In genomic region chr20:51427625-51428291, GRCh38 we compare ENCODE assay signal across 16 cellular contexts.
DNase-seq lines count a peak whose midpoint lies in the region; ATAC-seq lines count a peak whose summit lies in the region.
"Had no signal": no experiment of that assay in that cellular context is flagged by ENCODE, and none has a peak within 500 bp of the region (broad histone marks: within the 10 kb centered on the region; RNA-seq: fewer than 3 reads in every experiment).

No MANE protein-coding gene starts in this region.

- CTCF ChIA-PET in activated naive CD4-positive, alpha-beta T cell treated with anti-CD3 and anti-CD28 coated beads for 36 hours (lab: Charles Lee) = no interaction called here

- H3K4me3 ChIP-seq in muscle layer of colon (ENCODE audit: low read depth in 1 of 2, low read length in 2 of 2) = peak overlapping the region in 1 of 2 donors; percentile 43
- H3K4me3 ChIP-seq in stomach smooth muscle (ENCODE audit: low read length in 2 of 2) = peak overlapping the region; percentile 29 to 44
- H3K4me3 ChIP-seq: esophagus squamous epithelium, left lung, Peyer's patch had no signal

- H3K27ac Mint-ChIP-seq in activated naive CD4-positive, alpha-beta T cell treated with anti-CD3 and anti-CD28 coated beads, Interleukin-2, amount 50 U/mL, for 72 hours = peak overlapping the region; percentile 29 to 36
- H3K27ac Mint-ChIP-seq in activated naive CD4-positive, alpha-beta T cell treated with anti-CD3 and anti-CD28 coated beads for 36 hours = no peak overlapping the region
- H3K27ac Mint-ChIP-seq in activated T-helper 2 cell treated with anti-CD3 and anti-CD28 coated beads, Interferon-gamma antibody, Interleukin-2, Interleukin-4, amounts not matched to agents 10 μg/mL and 5 μg/mL and 100 μg/mL, durations not matched to agents 14 hours and 24 hours and 36 hours = peak overlapping the region; percentile 51

- no peak for ATAC-seq in activated naive CD4-positive, alpha-beta T cell treated with anti-CD3 and anti-CD28 coated beads, Interleukin-2, amount 50 U/mL, for 72 hours
- ATAC-seq in GM21529 (IDR thresholded peaks at IDR 0.05; ENCODE audit: unreplicated experiment) (no peak), GM18511 (IDR thresholded peaks at IDR 0.05; ENCODE audit: unreplicated experiment) (no peak)

- intact Hi-C loops in activated naive CD4-positive, alpha-beta T cell treated with anti-CD3 and anti-CD28 coated beads for 36 hours (cut with micrococcal nuclease) = no loop called here
- intact Hi-C loops in activated T-helper 2 cell treated with anti-CD3 and anti-CD28 coated beads, Interferon-gamma antibody, Interleukin-2, Interleukin-4, amounts not matched to agents 10 μg/mL and 5 μg/mL and 100 μg/mL, durations not matched to agents 14 hours and 24 hours and 36 hours (cut with micrococcal nuclease) = no loop called here

- H3K9me3 Mint-ChIP-seq in activated naive CD4-positive, alpha-beta T cell treated with anti-CD3 and anti-CD28 coated beads, Interleukin-2, amount 50 U/mL, for 72 hours = no peaks in the 10 kb centered on the region
- H3K9me3 Mint-ChIP-seq in activated naive CD4-positive, alpha-beta T cell treated with anti-CD3 and anti-CD28 coated beads for 36 hours = no peaks in the 10 kb centered on the region
- H3K9me3 Mint-ChIP-seq in activated T-helper 2 cell treated with anti-CD3 and anti-CD28 coated beads, Interferon-gamma antibody, Interleukin-2, Interleukin-4, amounts not matched to agents 10 μg/mL and 5 μg/mL and 100 μg/mL, durations not matched to agents 14 hours and 24 hours and 36 hours = no peaks in the 10 kb centered on the region

- H3K4me3 Mint-ChIP-seq in activated naive CD4-positive, alpha-beta T cell treated with anti-CD3 and anti-CD28 coated beads for 36 hours = no peak overlapping the region
- H3K4me3 Mint-ChIP-seq in activated T-helper 2 cell treated with anti-CD3 and anti-CD28 coated beads, Interferon-gamma antibody, Interleukin-2, Interleukin-4, amounts not matched to agents 10 μg/mL and 5 μg/mL and 100 μg/mL, durations not matched to agents 14 hours and 24 hours and 36 hours (ENCODE audit: low read depth) = no peak overlapping the region

- peaks cover 9 to 18% of the 10 kb centered on the region in 2 donors for H3K36me3 Mint-ChIP-seq in activated naive CD4-positive, alpha-beta T cell treated with anti-CD3 and anti-CD28 coated beads, Interleukin-2, amount 50 U/mL, for 72 hours
- H3K36me3 Mint-ChIP-seq in activated naive CD4-positive, alpha-beta T cell treated with anti-CD3 and anti-CD28 coated beads for 36 hours (ENCODE audit: low read depth) = peaks cover 25% of the 10 kb centered on the region
- H3K36me3 Mint-ChIP-seq in activated T-helper 2 cell treated with anti-CD3 and anti-CD28 coated beads, Interferon-gamma antibody, Interleukin-2, Interleukin-4, amounts not matched to agents 10 μg/mL and 5 μg/mL and 100 μg/mL, durations not matched to agents 14 hours and 24 hours and 36 hours (ENCODE audit: low read depth) = peaks cover 86% of the 10 kb centered on the region

- H3K4me1 ChIP-seq in muscle layer of colon (ENCODE audit: insufficient read depth, low read length) (peaks cover 19% of the 10 kb centered on the region), stomach smooth muscle (ENCODE audit: control insufficient read depth, insufficient read depth, low read length) (peaks cover 23% of the 10 kb centered on the region)

- DNase-seq in activated naive CD4-positive, alpha-beta T cell treated with anti-CD3 and anti-CD28 coated beads, Interleukin-2, amount 50 U/mL, for 72 hours (ENCODE audit: low spot score in 2 of 2) = no peak
- no peak for DNase-seq in activated naive CD4-positive, alpha-beta T cell treated with anti-CD3 and anti-CD28 coated beads for 36 hours
- DNase-seq in activated T-helper 2 cell treated with anti-CD3 and anti-CD28 coated beads, Interferon-gamma antibody, Interleukin-2, Interleukin-4, amounts not matched to agents 10 μg/mL and 5 μg/mL and 100 μg/mL, durations not matched to agents 14 hours and 24 hours and 36 hours (ENCODE audit: low spot score) = no peak
- no peak for DNase-seq in occipital lobe (lab: John Stamatoyannopoulos, UW)
- DNase-seq: activated CD4-positive, alpha-beta T cell treated with anti-CD3 and anti-CD28 coated beads for 48 hours; DMS53; esophagus squamous epithelium; HCEC 1CT; NCI-H187; NCI-H524 treated with DMSO at 0.1 percent for 48 hours; Peyer's patch had no signal

- no peaks in the 10 kb centered on the region for H3K27me3 ChIP-seq in muscle layer of colon (ENCODE audit: control insufficient read depth in 1 of 2, insufficient read depth in 2 of 2, low read length in 2 of 2)
- no peaks in the 10 kb centered on the region for H3K27me3 ChIP-seq in stomach smooth muscle (ENCODE audit: control insufficient read depth in 1 of 2, insufficient read depth in 2 of 2, low read length in 2 of 2)
- H3K27me3 ChIP-seq: left lung, Peyer's patch had no signal

- no peaks in the 10 kb centered on the region for H3K27me3 Mint-ChIP-seq in activated naive CD4-positive, alpha-beta T cell treated with anti-CD3 and anti-CD28 coated beads for 36 hours (ENCODE audit: low read depth)
- no peaks in the 10 kb centered on the region for H3K27me3 Mint-ChIP-seq in activated T-helper 2 cell treated with anti-CD3 and anti-CD28 coated beads, Interferon-gamma antibody, Interleukin-2, Interleukin-4, amounts not matched to agents 10 μg/mL and 5 μg/mL and 100 μg/mL, durations not matched to agents 14 hours and 24 hours and 36 hours (ENCODE audit: low read depth)

- peak overlapping the region; percentile 60 for H3K27ac ChIP-seq in muscle layer of colon (ENCODE audit: low read depth, low read length)
- peak overlapping the region; percentile 80 for H3K27ac ChIP-seq in stomach smooth muscle (ENCODE audit: low read length)
- H3K27ac ChIP-seq: left lung had no signal

- H3K9me3 ChIP-seq in muscle layer of colon (ENCODE audit: low read length) = no peaks in the 10 kb centered on the region
- H3K9me3 ChIP-seq in stomach smooth muscle (ENCODE audit: control insufficient read depth in 2 of 2, low read length in 2 of 2) = no peaks in the 10 kb centered on the region
- H3K9me3 ChIP-seq: esophagus squamous epithelium, left lung, Peyer's patch had no signal

- H3K36me3 ChIP-seq in muscle layer of colon (ENCODE audit: insufficient read depth, low read length) (no peaks in the 10 kb centered on the region), stomach smooth muscle (ENCODE audit: control insufficient read depth in 2 of 2, insufficient read depth in 2 of 2, low read length in 2 of 2) (peaks cover 0 to 3% of the 10 kb centered on the region in 2 donors)

- peaks cover 44% of the 10 kb centered on the region for H3K4me1 Mint-ChIP-seq in activated naive CD4-positive, alpha-beta T cell treated with anti-CD3 and anti-CD28 coated beads for 36 hours (ENCODE audit: low read depth)
- peaks cover 51% of the 10 kb centered on the region for H3K4me1 Mint-ChIP-seq in activated T-helper 2 cell treated with anti-CD3 and anti-CD28 coated beads, Interferon-gamma antibody, Interleukin-2, Interleukin-4, amounts not matched to agents 10 μg/mL and 5 μg/mL and 100 μg/mL, durations not matched to agents 14 hours and 24 hours and 36 hours (ENCODE audit: low read depth)

- H3K9ac ChIP-seq in muscle layer of colon (ENCODE audit: low read length) (no peak overlapping the region), stomach smooth muscle (ENCODE audit: low read length in 2 of 2) (peak overlapping the region; percentile 60 to 75)
